ENCODE assay signal across 8 cellular contexts in the genomic region with DNA sequence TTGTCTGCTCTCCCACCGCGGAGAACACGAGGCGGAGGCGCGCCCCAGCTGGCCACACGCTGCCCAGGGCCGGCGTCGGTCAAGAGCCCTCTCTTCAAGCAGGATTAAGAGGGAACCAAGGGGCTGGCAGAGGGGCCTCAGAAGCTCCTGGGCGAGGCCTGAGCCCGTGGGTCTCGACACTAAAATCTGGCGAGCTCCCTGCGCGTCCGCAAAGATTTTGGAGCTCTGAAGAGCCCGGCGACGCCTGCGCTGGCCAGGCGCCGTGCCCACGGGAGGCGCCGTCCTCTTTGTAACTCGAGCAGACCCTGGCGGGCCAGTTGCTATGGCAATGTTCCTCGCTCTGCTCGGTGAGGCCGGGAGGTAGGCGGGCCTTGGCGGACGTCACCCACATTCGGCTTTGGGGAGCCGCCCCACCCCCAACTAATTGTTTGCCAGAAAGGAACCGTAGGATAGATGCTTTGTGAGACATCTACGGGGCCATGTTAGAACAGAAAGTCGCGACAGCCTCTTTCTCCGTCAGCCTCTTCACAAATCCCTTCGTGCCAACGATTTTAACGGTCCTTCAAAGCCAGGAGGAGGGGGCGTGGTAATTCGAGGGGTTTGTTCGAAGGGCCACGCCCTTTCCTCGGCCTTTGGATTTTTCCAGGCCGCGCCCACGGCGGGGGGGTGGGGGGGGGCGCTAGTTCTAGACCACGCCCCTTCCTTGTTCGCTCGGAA. TPM values are rescaled to one million over a fixed set of nuclear protein-coding genes. Genes with fewer than 3 reads are reported as not detected.
DNase-seq lines count a peak whose midpoint lies in the region; ATAC-seq and TF ChIP-seq lines count a peak whose summit lies in the region.

No MANE protein-coding gene starts in this region.

- CTCF ChIA-PET in CD4-positive, alpha-beta T cell (lab: Charles Lee), result no interaction called here

- H3K9me3 ChIP-seq in CD4-positive, alpha-beta T cell (ENCODE audit: control insufficient read depth, low read length), result no peaks in the 10 kb centered on the region

- H3K9me3 Mint-ChIP-seq in CD4-positive, alpha-beta T cell, result no peaks in the 10 kb centered on the region

- no peaks in the 10 kb centered on the region for H3K27me3 ChIP-seq in CD4-positive, alpha-beta T cell (ENCODE audit: control insufficient read depth, insufficient read depth, low read length)

- ATAC-seq in CD4-positive, alpha-beta T cell (ENCODE audit: poor library complexity), result peak; percentile 53
- ATAC-seq in GM19438 (IDR thresholded peaks at IDR 0.05; ENCODE audit: low read depth, unreplicated experiment), result peak; percentile 63
- peak; percentile 46 for ATAC-seq in HG03571 (IDR thresholded peaks at IDR 0.05; ENCODE audit: unreplicated experiment)

- no peaks in the 10 kb centered on the region for H3K27me3 Mint-ChIP-seq in CD4-positive, alpha-beta T cell

- peaks cover 45% of the 10 kb centered on the region for H3K4me1 Mint-ChIP-seq in CD4-positive, alpha-beta T cell (ENCODE audit: low read depth)

- H3K27ac Mint-ChIP-seq in CD4-positive, alpha-beta T cell, result peak overlapping the region; percentile 98

- POLR2A ChIA-PET in CD4-positive, alpha-beta T cell (lab: Charles Lee), result interaction anchor here (0.9 to 2.8 kb wide), 20 partner anchors 10 to 820 kb away, joined by 3 to 17 read pairs (median 6); a partner anchor contains a TSS

- TF ChIP-seq CTCF in CD4-positive, alpha-beta T cell (IDR thresholded peaks at IDR 0.05), result no peak

- peak; percentile 77 to 92 (median 84) for DNase-seq in CD4-positive, alpha-beta T cell
- DNase-seq in NCI-H82 treated with DMSO at 0.1 percent for 48 hours (lab: John Stamatoyannopoulos, UW; ENCODE audit: unreplicated experiment) (peak; percentile 85), medulla oblongata (ENCODE audit: extremely low spot score) (peak; percentile 97)
- peak; percentile 75 to 85 for DNase-seq in activated CD8-positive, alpha-beta memory T cell treated with anti-CD3 and anti-CD28 coated beads for 1 hour (ENCODE audit: extremely low read depth in 1 of 2, low read depth in 1 of 2)
- peak; percentile 84 for DNase-seq in effector CD4-positive, alpha-beta T cell
- DNase-seq in stimulated activated CD4-positive, alpha-beta T cell treated with anti-CD3 and anti-CD28 coated beads, TNF-alpha, amount 100 ng/mL, for 48 hours (ENCODE audit: low read depth in 3 of 3), result peak; percentile 57 to 76 (median 71)

- H3K27ac ChIP-seq in CD4-positive, alpha-beta T cell (ENCODE audit: low read depth, low read length), result peak overlapping the region; percentile 96

- intact Hi-C loops in CD4-positive, alpha-beta T cell (cut with DNase I, micrococcal nuclease), result loop anchor here (1.0 to 10.0 kb wide), 8 partner anchors 45 to 663 kb away; a partner anchor contains a TSS

- peak overlapping the region; percentile 92 for H3K4me3 Mint-ChIP-seq in CD4-positive, alpha-beta T cell

- H3K36me3 Mint-ChIP-seq in CD4-positive, alpha-beta T cell (ENCODE audit: low read depth), result peaks cover 38% of the 10 kb centered on the region

RNA-seq across cellular contexts. Expression of a gene that starts 0.7 kb away (rescaled TPM):
- total RNA-seq in CD4-positive, alpha-beta T cell, result 100 to 1,000 TPM; 125 to 133 TPM

RNA-seq across cellular contexts. Expression of a gene that starts 7.3 kb away (rescaled TPM):
- total RNA-seq in CD4-positive, alpha-beta T cell, result not detected

Comparison
In these comparisons a context has a peak if more than half of its experiments do, and no peak if none do; other contexts are left out.
1. Peak in every context shown above with its lines: DNase-seq, ATAC-seq and H3K27ac ChIP-seq.